In genomic region chr2:6325616-6326015, GRCh38 we compare ENCODE assay signal across 14 cellular contexts.
"Had no signal": no experiment of that assay in that cellular context is flagged by ENCODE, and none has a peak within 500 bp of the region (broad histone marks: within the 10 kb centered on the region; RNA-seq: fewer than 3 reads in every experiment).

No MANE protein-coding gene starts in this region.

- H3K36me3 ChIP-seq: cardiac muscle cell, esophagus squamous epithelium, left lung, tibial artery had no signal

- H3K27ac Mint-ChIP-seq: activated CD4-positive, alpha-beta memory T cell treated with anti-CD3 and anti-CD28 coated beads, Interleukin-2, amount 10 ng/mL, durations not matched to agents 7 days and 5 days; activated naive CD8-positive, alpha-beta T cell; nephron progenitor cell had no signal

- H3K27me3 Mint-ChIP-seq: activated CD4-positive, alpha-beta memory T cell treated with anti-CD3 and anti-CD28 coated beads, Interleukin-2, amount 10 ng/mL, durations not matched to agents 7 days and 5 days; activated naive CD8-positive, alpha-beta T cell had no signal

- DNase-seq: activated CD4-positive, alpha-beta memory T cell treated with anti-CD3 and anti-CD28 coated beads, Interleukin-2, amount 10 ng/mL, durations not matched to agents 7 days and 5 days; activated gamma-delta T cell; activated T-cell treated with anti-CD3 and anti-CD28 coated beads, Interleukin-2, amount 50 U/mL, for 48 hours; esophagus squamous epithelium; foreskin fibroblast; left lung; mesenchymal stem cell; nephron progenitor cell; T1000; tibial artery had no signal

- ATAC-seq: left lung had no signal

- H3K4me3 ChIP-seq: cardiac muscle cell, esophagus squamous epithelium, left lung, skin epidermis, tibial artery had no signal

- H3K36me3 Mint-ChIP-seq: activated naive CD8-positive, alpha-beta T cell had no signal

- H3K4me1 ChIP-seq: esophagus squamous epithelium, left lung, parathyroid adenoma, tibial artery had no signal

- H3K4me3 Mint-ChIP-seq: activated CD4-positive, alpha-beta memory T cell treated with anti-CD3 and anti-CD28 coated beads, Interleukin-2, amount 10 ng/mL, durations not matched to agents 7 days and 5 days; activated naive CD8-positive, alpha-beta T cell; nephron progenitor cell had no signal

- H3K9ac ChIP-seq: parathyroid adenoma had no signal

- H3K27ac ChIP-seq: cardiac muscle cell, esophagus squamous epithelium, left lung, parathyroid adenoma, skin epidermis, tibial artery had no signal

- H3K4me1 Mint-ChIP-seq: activated CD4-positive, alpha-beta memory T cell treated with anti-CD3 and anti-CD28 coated beads, Interleukin-2, amount 10 ng/mL, durations not matched to agents 7 days and 5 days; nephron progenitor cell had no signal

- H3K27me3 ChIP-seq: cardiac muscle cell, esophagus squamous epithelium, left lung, tibial artery had no signal

- H3K9me3 ChIP-seq: tibial artery had no signal
